15 cellular contexts compared by ENCODE assay signal in the genomic region with DNA sequence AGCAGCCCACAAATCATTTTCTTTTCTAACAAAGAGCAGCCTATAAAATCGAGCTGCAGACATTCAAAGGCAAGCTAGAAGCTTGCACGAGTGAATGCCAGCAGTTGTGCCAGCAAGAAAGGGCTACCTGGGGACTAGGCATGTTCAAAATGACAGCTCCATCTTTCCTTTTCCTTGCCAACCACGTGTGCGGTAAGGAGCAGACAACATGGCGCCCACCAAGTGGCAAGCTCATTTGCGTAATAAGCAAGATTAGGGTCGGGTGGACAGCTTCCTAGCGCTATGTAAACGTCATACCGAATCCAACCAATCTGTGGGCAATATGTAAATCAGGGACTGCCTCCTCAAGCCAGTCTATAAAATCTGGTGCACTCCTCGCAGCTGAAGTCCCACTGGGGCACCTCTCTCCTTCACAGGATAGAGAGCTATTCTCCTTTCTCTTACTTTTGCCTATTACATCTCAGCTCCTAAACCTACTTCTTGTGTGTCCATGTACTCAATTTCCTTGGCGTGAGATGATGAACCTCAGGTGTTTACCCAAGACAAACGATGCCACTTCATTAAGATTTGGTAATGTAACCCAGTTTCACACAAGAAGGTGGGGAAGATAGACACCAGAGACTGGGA. TPM values are rescaled to one million over a fixed set of nuclear protein-coding genes. Genes with fewer than 3 reads are reported as not detected.
DNase-seq lines count a peak whose midpoint lies in the region; ATAC-seq, FAIRE-seq and TF ChIP-seq lines count a peak whose summit lies in the region.
"Had no signal": no experiment of that assay in that cellular context is flagged by ENCODE, and none has a peak within 500 bp of the region (broad histone marks: within the 10 kb centered on the region; RNA-seq: fewer than 3 reads in every experiment).

No MANE protein-coding gene starts in this region.

- H3K4me3 ChIP-seq in IMR-90 (ENCODE audit: insufficient read depth, low read depth, low read length): no peak overlapping the region
- no peak overlapping the region for H3K4me3 ChIP-seq in H1 (ENCODE audit: extremely low read depth in 1 of 4, insufficient read depth in 2 of 4, low read depth in 3 of 4, low read length in 4 of 4)
- H3K4me3 ChIP-seq: A549, GM23338 had no signal

- H2BK15ac ChIP-seq in IMR-90 (ENCODE audit: low read depth, low read length) (no peak overlapping the region), H1 (ENCODE audit: low read length) (no peak overlapping the region)

- H3K9ac ChIP-seq in IMR-90 (ENCODE audit: low read depth, low read length) (no peak overlapping the region), H1 (replicated peaks in 1 of 4; ENCODE audit: extremely low read depth in 1 of 4, low read depth in 3 of 4, low read length in 3 of 4) (no peak overlapping the region)

- H3K23ac ChIP-seq in IMR-90 (ENCODE audit: low read depth, low read length) (no peak overlapping the region), H1 (ENCODE audit: insufficient read length) (no peak overlapping the region)

- peaks cover 2% of the 10 kb centered on the region; the same call in 1 of the 2 replicates for H3K9me1 ChIP-seq in IMR-90 (ENCODE audit: insufficient read depth, low read length)

- H3K14ac ChIP-seq in IMR-90 (replicated peaks; ENCODE audit: low read depth, low read length) (no peak overlapping the region), H1 (ENCODE audit: insufficient read length) (no peak overlapping the region)

- H3K18ac ChIP-seq in IMR-90 (ENCODE audit: low read depth, low read length) (no peak overlapping the region), H1 (ENCODE audit: extremely low read depth, low read length) (no peak overlapping the region)

- H3K79me2 ChIP-seq in H1 (ENCODE audit: control insufficient read depth in 1 of 2, insufficient read depth in 2 of 2, low read length in 2 of 2): no peaks in the 10 kb centered on the region

- H2BK12ac ChIP-seq in H1 (ENCODE audit: low read depth, low read length): no peak overlapping the region

- intact Hi-C loops in IMR-90 (cut with micrococcal nuclease): no loop called here

- H3K27me3 ChIP-seq in IMR-90 (ENCODE audit: control insufficient read depth, insufficient read depth, low read length) (no peaks in the 10 kb centered on the region), H1 (replicated peaks in 1 of 4; ENCODE audit: control insufficient read depth in 3 of 4, extremely low read depth in 1 of 4, insufficient read depth in 3 of 4, low read length in 3 of 4) (peaks cover 0 to 1% (median 0%) of the 10 kb centered on the region in 4 experiments; a peak in 1 of 7 replicates)
- H3K27me3 ChIP-seq: BE2C had no signal

- POLR2A ChIA-PET in IMR-90 (lab: Charles Lee; ENCODE audit: unreplicated experiment) (interaction anchor here (1.3 to 1.8 kb wide), 3 partner anchors 9 to 25 kb away, joined by 3 to 9 read pairs (median 5); no protein-coding TSS in a partner anchor), H1 (lab: Charles Lee; ENCODE audit: partially characterized antibody) (interaction anchor here (0.9 to 1.9 kb wide), 5 partner anchors 11 to 63 kb away, joined by 3 to 8 read pairs (median 3); a partner anchor contains a TSS), GM10248 (lab: Yijun Ruan, JAX) (no interaction called here)

- H3K4me2 ChIP-seq in IMR-90 (ENCODE audit: low read depth, low read length) (no peak overlapping the region), H1 (ENCODE audit: insufficient read depth in 1 of 2, low read depth in 2 of 2, low read length in 2 of 2) (no peak overlapping the region)
- H3K4me2 ChIP-seq: A549, GM23338 had no signal

- H4K91ac ChIP-seq in IMR-90 (ENCODE audit: insufficient read depth, low read depth, low read length) (no peak overlapping the region), H1 (replicated peaks; ENCODE audit: insufficient read length, low read length) (no peak overlapping the region)

- BruUV-seq in IMR-90 (replicated peaks; lab: Mats Ljungman, UMichigan): no TSS peak

- no peak overlapping the region for H4K5ac ChIP-seq in IMR-90 (ENCODE audit: low read depth, low read length)
- no peak overlapping the region for H4K5ac ChIP-seq in H1 (ENCODE audit: insufficient read length, low read depth, low read length)

- FAIRE-seq in H1 (lab: Jason Lieb, UNC): no peak
- FAIRE-seq: A549, GM12891 had no signal

- no peaks in the 10 kb centered on the region for H3K36me3 ChIP-seq in IMR-90 (ENCODE audit: control insufficient read depth, insufficient read depth, low read length)
- H3K36me3 ChIP-seq in H1 (ENCODE audit: control insufficient read depth in 2 of 4, insufficient read depth in 4 of 4, low read length in 3 of 4): no peaks in the 10 kb centered on the region
- H3K36me3 ChIP-seq: BE2C had no signal

- no peak for ATAC-seq in IMR-90 (ENCODE audit: low read depth)
- ATAC-seq in HG02763 (IDR thresholded peaks at IDR 0.05; ENCODE audit: unreplicated experiment): no peak
- ATAC-seq: A549, GM23338 had no signal

- H2BK20ac ChIP-seq in IMR-90 (ENCODE audit: low read depth, low read length): no peak overlapping the region
- no peak overlapping the region for H2BK20ac ChIP-seq in H1 (ENCODE audit: low read length)

- no peak overlapping the region for H3K4ac ChIP-seq in IMR-90 (ENCODE audit: low read depth, low read length)
- no peak overlapping the region for H3K4ac ChIP-seq in H1 (replicated peaks; ENCODE audit: insufficient read length, low read depth, low read length)

- TF ChIP-seq POLR2A in IMR-90 (IDR thresholded peaks at IDR 0.05; ENCODE audit: low read depth, low read length): no peak
- TF ChIP-seq POLR2A in H1 (IDR thresholded peaks at IDR 0.05; ENCODE audit: control extremely low read depth in 1 of 2, low read depth in 2 of 2, low read length in 2 of 2): no peak

- no peak overlapping the region for H2BK5ac ChIP-seq in IMR-90 (ENCODE audit: low read depth, low read length, poor library complexity, severe bottlenecking)
- H2BK5ac ChIP-seq in H1 (ENCODE audit: low read depth, low read length): no peak overlapping the region

- dilution Hi-C loops in IMR-90 (cut with HindIII; ENCODE audit: low sequenced_read_pairs, unreplicated experiment): no loop called here

- DNase-seq in IMR-90: no peak
- DNase-seq in NCI-H2227 treated with DMSO at 0.1 percent for 48 hours (lab: John Stamatoyannopoulos, UW): peak; percentile 4
- no peak for DNase-seq in H1 (ENCODE audit: low read depth in 1 of 2, low spot score in 2 of 2)
- no peak for DNase-seq in GM10248 (ENCODE audit: extremely low spot score)
- DNase-seq in RKO (ENCODE audit: low spot score): no peak
- DNase-seq: BE2C; CD4-positive, alpha-beta memory T cell; DMS79; H9 had no signal

- H2AK9ac ChIP-seq in IMR-90 (replicated peaks; ENCODE audit: low read depth, low read length, poor library complexity): no peak overlapping the region

- no peak for TF ChIP-seq EP300 in H1 (IDR thresholded peaks at IDR 0.05; ENCODE audit: borderline replicate concordance in 1 of 2, low read depth in 2 of 2, low read length in 2 of 2)

- H4K8ac ChIP-seq in IMR-90 (ENCODE audit: low read depth in 2 of 2, low read length in 2 of 2) (no peak overlapping the region), H1 (ENCODE audit: extremely low read depth, insufficient read depth, low read length) (no peak overlapping the region)

- TF ChIP-seq RAD21 in IMR-90 (IDR thresholded peaks at IDR 0.05; ENCODE audit: low read length) (no peak), H1 (IDR thresholded peaks at IDR 0.05 in 1 of 2, conservative IDR thresholded peaks at IDR 0.05 in 1 of 2; ENCODE audit: low read depth in 2 of 2, low read length in 2 of 2) (no peak)

- H2AFZ ChIP-seq in IMR-90 (replicated peaks; ENCODE audit: low read length, poor library complexity) (peak overlapping the region; percentile 27), H1 (ENCODE audit: low read length) (peak overlapping the region; percentile 39; the same call in 1 of the 2 replicates)
- H2AFZ ChIP-seq: GM23338 had no signal

- H3K23me2 ChIP-seq in H1 (ENCODE audit: low read depth, low read length): no peaks in the 10 kb centered on the region

- H3K4me1 ChIP-seq in IMR-90 (ENCODE audit: control insufficient read depth, insufficient read depth, low read length): no peaks in the 10 kb centered on the region
- no peaks in the 10 kb centered on the region for H3K4me1 ChIP-seq in H1 (replicated peaks in 1 of 4; ENCODE audit: control insufficient read depth in 3 of 4, insufficient read depth in 4 of 4, low read length in 3 of 4)
- H3K4me1 ChIP-seq: BE2C had no signal

- no peak overlapping the region for H3K56ac ChIP-seq in IMR-90 (ENCODE audit: extremely low read depth, insufficient read depth, low read length)
- no peak overlapping the region for H3K56ac ChIP-seq in H1 (replicated peaks; ENCODE audit: insufficient read length, low read depth, low read length)

- CTCF ChIA-PET in IMR-90 (lab: Yijun Ruan, JAX) (no interaction called here), H1 (lab: Charles Lee; ENCODE audit: partially characterized antibody) (interaction anchor here (0.6 to 6.3 kb wide), 8 partner anchors 11 to 277 kb away, joined by 3 to 53 read pairs (median 6); no protein-coding TSS in a partner anchor), GM10248 (lab: Yijun Ruan, JAX) (interaction anchor here (1.4 to 3.6 kb wide), 5 partner anchors 11 to 57 kb away, joined by 3 to 18 read pairs (median 10); no protein-coding TSS in a partner anchor)

- no peaks in the 10 kb centered on the region for H3K79me1 ChIP-seq in IMR-90 (ENCODE audit: low read depth in 1 of 2, low read length in 2 of 2)
- H3K79me1 ChIP-seq in H1 (ENCODE audit: low read depth, low read length): no peaks in the 10 kb centered on the region

- 87% methylated on average over 9 of the region's 13 CpGs; no CpG with 5 or more reads in 1 of the 2 experiments for WGBS in IMR-90 (ENCODE audit: extremely low coverage in 2 of 2, insufficient read length in 1 of 2), 2 experiments
- 85% methylated on average over 13 of the region's 13 CpGs; no CpG with 5 or more reads in 1 of the 2 experiments for WGBS in H1 (ENCODE audit: extremely low coverage in 1 of 2, insufficient coverage in 1 of 2, insufficient read length in 1 of 2, insufficient replicate concordance in 2 of 2, low coverage in 1 of 2, low lambda C conversion rate in 2 of 2, missing lambda C conversion rate in 1 of 2), 2 experiments

- H4K20me1 ChIP-seq in IMR-90 (ENCODE audit: insufficient read depth, low read length): no peaks in the 10 kb centered on the region
- no peaks in the 10 kb centered on the region for H4K20me1 ChIP-seq in H1 (replicated peaks in 1 of 2; ENCODE audit: control insufficient read depth in 1 of 2, insufficient read depth in 2 of 2, low read length in 2 of 2)

- H3K27ac ChIP-seq in IMR-90 (ENCODE audit: insufficient read depth, low read length) (no peak overlapping the region), H1 (ENCODE audit: low read depth, low read length) (no peak overlapping the region)
- H3K27ac ChIP-seq: A549, C4-2B, HL-60 had no signal

- H2BK120ac ChIP-seq in IMR-90 (ENCODE audit: low read depth, low read length) (no peak overlapping the region), H1 (replicated peaks; ENCODE audit: low read depth, low read length) (no peak overlapping the region)

- H2AK5ac ChIP-seq in IMR-90 (ENCODE audit: low read depth, low read length) (no peak overlapping the region), H1 (ENCODE audit: low read depth, low read length) (no peak overlapping the region)

- in situ Hi-C loops in IMR-90 (cut with MboI; ENCODE audit: low sequenced_read_pairs): no loop called here

- TF ChIP-seq CTCF in IMR-90 (conservative IDR thresholded peaks at IDR 0.05; ENCODE audit: low read depth, low read length): no peak
- TF ChIP-seq CTCF in H1 (IDR thresholded peaks at IDR 0.05; ENCODE audit: control extremely low read depth in 1 of 3, insufficient read depth in 1 of 3, low read depth in 1 of 3, low read length in 3 of 3): no peak
- no peak for TF ChIP-seq CTCF in GM10248 (IDR thresholded peaks at IDR 0.05; ENCODE audit: control extremely low read depth, extremely low read depth, low read depth, missing control alignments)

- H3K9me3 ChIP-seq in IMR-90 (ENCODE audit: control insufficient read depth, insufficient read depth, low read length) (no peaks in the 10 kb centered on the region), H1 (ENCODE audit: insufficient read depth in 2 of 2, low read depth in 1 of 2, low read length in 1 of 2) (peaks cover 0 to 5% of the 10 kb centered on the region in 2 experiments; a peak in 1 of 4 replicates)
- H3K9me3 ChIP-seq: BE2C had no signal

RNA-seq across cellular contexts. Expression of a gene that starts 22.5 kb away (rescaled TPM):
- total RNA-seq in IMR-90 (2012; rRNA removed): 1,186 and 1,450 TPM in 2 replicates
- polyA plus RNA-seq in IMR-90 (2012; rRNA removed) (4,692 and 5,281 TPM in 2 replicates), H1 (2011; rRNA removed) (375 and 434 TPM in 2 replicates)
- polyA plus RNA-seq in IMR-90 (2012; cell fraction: cytosol; rRNA removed): 1,755 and 1,772 TPM in 2 replicates
- polyA plus RNA-seq in IMR-90 (2012; cell fraction: nucleus; rRNA removed; ENCODE audit: low replicate concordance): 949 and 1,641 TPM in 2 replicates
- total RNA-seq in H1 (2021; fragmentation: NEBNext Ultra II Directional; extraction: Animal tissue kit (Norgen Biotek cat#: 25700)): 438 and 452 TPM in 2 replicates
- polyA plus RNA-seq in H1 (2011; cell fraction: cytosol; rRNA removed): 385 TPM
- 501 TPM for polyA plus RNA-seq in H1 (2011; cell fraction: nucleus; rRNA removed)
- 385 to 537 TPM (median 495 TPM) in 4 replicates for polyA plus RNA-seq in H1 (2012, experiment 1 of 2)
- polyA plus RNA-seq in H1 (2012, experiment 2 of 2): 164 TPM
- 450 TPM for polyA plus RNA-seq in H1 (2013, experiment 1 of 2)
- polyA plus RNA-seq in H1 (2013, experiment 2 of 2): 478 TPM
- polyA minus RNA-seq in H1 (2011; rRNA and poly(A)+ RNA removed): 271 and 297 TPM in 2 replicates
- 203 TPM for polyA minus RNA-seq in H1 (2011; cell fraction: cytosol; rRNA and poly(A)+ RNA removed)
- polyA minus RNA-seq in H1 (2011; cell fraction: nucleus; rRNA and poly(A)+ RNA removed): 95.3 TPM

RNA-seq across cellular contexts. Expression of a gene that starts 49.2 kb away (rescaled TPM):
- total RNA-seq in IMR-90 (2012; rRNA removed): 56.3 and 76.7 TPM in 2 replicates
- 360 and 398 TPM in 2 replicates for polyA plus RNA-seq in IMR-90 (2012; rRNA removed)
- 336 and 385 TPM in 2 replicates for polyA plus RNA-seq in IMR-90 (2012; cell fraction: cytosol; rRNA removed)
- polyA plus RNA-seq in IMR-90 (2012; cell fraction: nucleus; rRNA removed; ENCODE audit: low replicate concordance): 87.4 and 97.2 TPM in 2 replicates
- total RNA-seq in H1 (2021; fragmentation: NEBNext Ultra II Directional; extraction: Animal tissue kit (Norgen Biotek cat#: 25700)): 77.9 and 79.9 TPM in 2 replicates
- 232 and 249 TPM in 2 replicates for polyA plus RNA-seq in H1 (2011; rRNA removed)
- polyA plus RNA-seq in H1 (2011; cell fraction: cytosol; rRNA removed): 197 TPM
- 95.2 TPM for polyA plus RNA-seq in H1 (2011; cell fraction: nucleus; rRNA removed)
- polyA plus RNA-seq in H1 (2012, experiment 1 of 2): 110 to 175 TPM (median 169 TPM) in 4 replicates
- 332 TPM for polyA plus RNA-seq in H1 (2012, experiment 2 of 2)
- 137 TPM for polyA plus RNA-seq in H1 (2013, experiment 1 of 2)
- 153 TPM for polyA plus RNA-seq in H1 (2013, experiment 2 of 2)
- polyA minus RNA-seq in H1 (2011; rRNA and poly(A)+ RNA removed): 68.1 and 82.4 TPM in 2 replicates
- polyA minus RNA-seq in H1 (2011; cell fraction: cytosol; rRNA and poly(A)+ RNA removed): 33.2 TPM
- polyA minus RNA-seq in H1 (2011; cell fraction: nucleus; rRNA and poly(A)+ RNA removed): 40.2 TPM
